In genomic region chr5:754143-754632, GRCh38 we compare ENCODE assay signal across 8 cellular contexts. TPM values are rescaled to one million over a fixed set of nuclear protein-coding genes. Genes with fewer than 3 reads are reported as not detected.
DNase-seq lines count a peak whose midpoint lies in the region; ATAC-seq and TF ChIP-seq lines count a peak whose summit lies in the region.
"Not testable (repeated sequence)": the region's sequence is repeated elsewhere in the genome, so short reads cannot be mapped to it uniquely, and the experiment has no call there.
"Had no signal": no experiment of that assay in that cellular context is flagged by ENCODE, and none has a peak within 500 bp of the region (broad histone marks: within the 10 kb centered on the region; RNA-seq: fewer than 3 reads in every experiment).

No MANE protein-coding gene starts in this region.

- not testable (repeated sequence) for H3K4me3 Mint-ChIP-seq in activated naive CD4-positive, alpha-beta T cell treated with anti-CD3 and anti-CD28 coated beads for 36 hours

- ATAC-seq in DND-41 (ENCODE audit: insufficient read depth, low read depth): not testable (repeated sequence)

- H3K79me2 ChIP-seq in DND-41 (ENCODE audit: insufficient read depth, low read length); Karpas-422 (ENCODE audit: low read length): not testable (repeated sequence)

- H3K9me2 ChIP-seq in Karpas-422 (replicated peaks; ENCODE audit: insufficient read depth, low read length): not testable (repeated sequence)

- not testable (repeated sequence) for H3K27ac Mint-ChIP-seq in activated naive CD4-positive, alpha-beta T cell treated with anti-CD3 and anti-CD28 coated beads for 36 hours

- H3K27me3 Mint-ChIP-seq in activated naive CD4-positive, alpha-beta T cell treated with anti-CD3 and anti-CD28 coated beads for 36 hours (ENCODE audit: low read depth): not testable (repeated sequence)

- H4K20me1 ChIP-seq in DND-41 (ENCODE audit: insufficient read depth, low read length); Karpas-422 (ENCODE audit: insufficient read depth, low read depth, low read length): not testable (repeated sequence)

- H3K27me3 ChIP-seq in DND-41 (ENCODE audit: insufficient read depth, low read length, poor library complexity); Karpas-422 (ENCODE audit: low read length): not testable (repeated sequence)

- H3K36me3 ChIP-seq in DND-41 (ENCODE audit: insufficient read depth, low read length); Karpas-422 (ENCODE audit: insufficient read depth, low read length): not testable (repeated sequence)

- H3K9me3 ChIP-seq in DND-41 (ENCODE audit: insufficient read depth, low read length, severe bottlenecking); Karpas-422 (ENCODE audit: low read length): not testable (repeated sequence)

- TF ChIP-seq CTCF in DND-41 (IDR thresholded peaks at IDR 0.05; ENCODE audit: borderline replicate concordance, extremely low read depth, low read length, poor library complexity, severe bottlenecking): not testable (repeated sequence)

- not testable (repeated sequence) for H3K9me3 Mint-ChIP-seq in activated naive CD4-positive, alpha-beta T cell treated with anti-CD3 and anti-CD28 coated beads for 36 hours

- H3K4me1 ChIP-seq in DND-41 (ENCODE audit: insufficient read depth, low read length); Karpas-422 (ENCODE audit: low read length): not testable (repeated sequence)

- H3K9ac ChIP-seq in DND-41 (ENCODE audit: low read depth, low read length); Karpas-422 (ENCODE audit: low read length): not testable (repeated sequence)

- CTCF ChIA-PET in activated naive CD4-positive, alpha-beta T cell treated with anti-CD3 and anti-CD28 coated beads for 36 hours (lab: Charles Lee): not testable (repeated sequence)

- not testable (repeated sequence) for H3K27ac ChIP-seq in DND-41 (ENCODE audit: low read length); Karpas-422 (ENCODE audit: low read length)

- not testable (repeated sequence) for H2AFZ ChIP-seq in DND-41 (ENCODE audit: low read depth, low read length); Karpas-422 (ENCODE audit: low read length)

- intact Hi-C loops in activated naive CD4-positive, alpha-beta T cell treated with anti-CD3 and anti-CD28 coated beads for 36 hours (cut with micrococcal nuclease): not testable (repeated sequence)

- not testable (repeated sequence) for H3K4me2 ChIP-seq in DND-41 (ENCODE audit: insufficient read depth, low read length); Karpas-422 (ENCODE audit: low read depth, low read length, poor library complexity, severe bottlenecking)

- H3K4me1 Mint-ChIP-seq in activated naive CD4-positive, alpha-beta T cell treated with anti-CD3 and anti-CD28 coated beads for 36 hours (ENCODE audit: low read depth): peaks cover 12% of the 10 kb centered on the region

- peak; percentile 2 for DNase-seq in DND-41
- DNase-seq in Karpas-422: peak; percentile 39
- peak; percentile 52 for DNase-seq in activated CD8-positive, alpha-beta memory T cell treated with anti-CD3 and anti-CD28 coated beads for 24 hours
- DNase-seq in activated naive CD4-positive, alpha-beta T cell treated with anti-CD3 and anti-CD28 coated beads for 36 hours: peak; percentile 51
- peak; percentile 42 for DNase-seq in ecto neural progenitor cell (ENCODE audit: low spot score)
- DNase-seq in mesenteric fat pad (ENCODE audit: low spot score): peak; percentile 90
- peak; percentile 29 for DNase-seq in stimulated activated CD8-positive, alpha-beta memory T cell treated with anti-CD3 and anti-CD28 coated beads, Interleukin-4, amount 100 ng/mL, for 48 hours

- not testable (repeated sequence) for H3K36me3 Mint-ChIP-seq in activated naive CD4-positive, alpha-beta T cell treated with anti-CD3 and anti-CD28 coated beads for 36 hours (ENCODE audit: low read depth)

- not testable (repeated sequence) for H3K4me3 ChIP-seq in DND-41 (ENCODE audit: low read depth in 1 of 2, low read length in 2 of 2); Karpas-422 (ENCODE audit: low read length)

RNA-seq across cellular contexts. Expression of gene ZDHHC11B, which starts 30.3 kb away (rescaled TPM):
- 0.34 and 1.5 TPM in 2 replicates for total RNA-seq in Karpas-422 (2014; rRNA removed; shearing (Covaris generic); ENCODE audit: low replicate concordance)
- total RNA-seq in activated naive CD4-positive, alpha-beta T cell treated with anti-CD3 and anti-CD28 coated beads for 36 hours: not detected
- 6.9 TPM for total RNA-seq in mesenteric fat pad
- total RNA-seq: IMR-90 had no signal

Comparison
In these comparisons a context has a peak if more than half of its experiments do, and no peak if none do; other contexts are left out.
1. DNase-seq: peak in every context shown above with its lines; median percentile 90 in mesenteric fat pad; 52 in activated CD8-positive, alpha-beta memory T cell treated with anti-CD3 and anti-CD28 coated beads for 24 hours; 51 in activated naive CD4-positive, alpha-beta T cell treated with anti-CD3 and anti-CD28 coated beads for 36 hours; 42 in ecto neural progenitor cell; 39 in Karpas-422; 29 in stimulated activated CD8-positive, alpha-beta memory T cell treated with anti-CD3 and anti-CD28 coated beads, Interleukin-4, amount 100 ng/mL, for 48 hours; 2 in DND-41.